In the genomic region with DNA sequence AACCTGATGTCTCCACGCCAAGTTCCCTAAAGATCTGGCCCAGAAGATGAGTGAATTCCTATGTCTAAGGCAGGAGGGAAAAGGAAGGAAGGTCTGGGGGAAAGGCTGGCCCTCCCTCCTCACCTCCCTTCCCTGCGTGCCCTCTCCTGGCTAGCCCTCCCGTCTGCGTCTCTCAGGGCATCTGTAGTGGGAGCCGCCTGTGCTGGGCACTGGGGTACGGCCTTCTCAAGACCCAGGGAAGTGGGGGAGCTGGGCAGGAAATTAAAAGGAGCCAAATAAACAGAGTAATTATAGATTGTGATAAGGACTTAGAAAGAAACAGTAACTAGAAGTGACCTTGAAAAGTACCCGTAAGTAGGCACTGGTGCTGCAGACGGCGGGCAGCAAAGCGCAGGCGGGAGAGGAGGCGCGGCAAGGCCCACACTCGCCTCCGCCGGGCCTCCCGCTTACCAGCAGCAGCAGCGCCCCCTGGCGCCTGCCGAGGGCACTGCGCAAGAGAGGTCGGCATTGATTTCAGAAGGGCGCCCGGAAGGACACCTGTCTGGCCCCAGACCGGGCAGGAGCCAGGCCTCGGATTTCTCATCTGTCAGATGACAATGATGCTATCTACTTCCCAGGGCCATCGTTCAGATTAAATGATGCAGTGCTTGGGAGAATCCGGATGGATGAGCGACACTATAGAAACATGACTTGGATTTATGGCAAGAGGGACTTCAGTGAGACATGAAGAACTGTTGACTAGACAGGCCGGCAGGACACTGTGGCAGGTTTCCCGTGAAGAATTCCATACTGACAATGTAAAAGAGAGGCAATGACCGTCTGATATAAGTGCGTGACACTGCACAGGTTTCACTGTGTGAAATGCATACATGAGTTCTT, we compare ENCODE assay signal across 1 cellular context.
TF ChIP-seq lines count a peak whose summit lies in the region.

No MANE protein-coding gene starts in this region.

TF ChIP-seq in IMR-90, 13 proteins besides CTCF, POLR2A, EP300 and RAD21 (continued from another document):
- TF ChIP-seq CHD1 (IDR thresholded peaks at IDR 0.05; ENCODE audit: low read depth, low read length) = no peak
- TF ChIP-seq MXI1 (IDR thresholded peaks at IDR 0.05; ENCODE audit: borderline replicate concordance, low read depth, low read length) = no peak
